Comparison of ENCODE assay signal across 8 cellular contexts in the genomic region with DNA sequence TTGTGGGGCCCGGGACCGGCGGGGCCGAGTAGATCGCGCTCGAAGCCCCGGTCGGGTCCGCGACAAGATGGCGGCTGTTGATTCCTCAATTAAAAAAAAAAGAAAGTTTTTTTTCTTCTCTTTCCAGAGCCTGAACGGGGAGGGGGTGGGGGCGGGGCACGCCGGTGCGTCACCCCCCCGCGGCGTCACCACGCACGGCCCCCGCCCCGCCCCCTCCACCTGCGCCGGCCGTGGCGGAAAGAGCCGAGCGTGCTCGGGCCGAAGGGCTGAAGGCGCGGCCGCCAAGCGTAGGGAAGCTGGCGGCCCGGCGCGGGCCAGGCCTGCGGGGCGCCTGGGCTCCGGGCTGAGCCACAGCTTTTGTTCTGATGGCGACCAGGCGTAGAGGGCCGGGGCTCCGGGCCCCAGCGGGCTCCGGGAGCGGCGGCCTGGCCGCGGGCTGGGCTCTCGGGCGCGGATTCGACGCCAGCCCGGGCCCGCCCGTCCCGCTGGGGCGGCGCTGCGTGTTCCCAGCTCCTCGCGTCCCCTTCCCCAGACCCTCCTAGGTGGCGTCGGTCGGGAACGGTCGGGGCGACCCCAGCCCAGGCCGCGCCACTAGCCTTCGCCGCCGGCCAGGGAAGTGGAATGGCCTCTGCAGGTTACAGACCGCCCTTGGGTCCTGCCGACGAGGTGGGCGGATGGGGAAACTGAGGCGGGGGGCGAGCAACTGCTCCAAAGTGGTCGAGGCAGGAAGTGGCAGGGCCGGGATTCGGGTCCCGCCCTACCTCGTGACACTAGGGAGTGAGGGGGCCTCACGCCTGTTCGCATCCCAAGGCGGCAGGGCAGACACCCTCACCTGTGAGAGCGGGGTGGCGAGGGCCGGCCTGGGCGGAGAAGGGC. TPM values are rescaled to one million over a fixed set of nuclear protein-coding genes. Genes with fewer than 3 reads are reported as not detected.
A peak's percentile ranks its signal among the peaks of the same experiment; 100 is the strongest.
DNase-seq lines count a peak whose midpoint lies in the region; ATAC-seq and TF ChIP-seq lines count a peak whose summit lies in the region.

Gene CREBBP, minus strand, starts transcription at position 91 of the 876 bp plus-strand sequence. CDS start 797 bp downstream, outside the sequence.

- peak within 1 kb of the TSS; percentile 81 for H3K4me3 Mint-ChIP-seq in chondrocyte (ENCODE audit: unreplicated experiment)

- no peaks in the 10 kb centered on the region for H3K27me3 Mint-ChIP-seq in chondrocyte (ENCODE audit: low read depth)

- TF ChIP-seq CTCF in AG09309 (IDR thresholded peaks at IDR 0.05; ENCODE audit: control insufficient read depth, insufficient read depth, low read depth, low read length, missing control alignments) (no peak), chondrocyte (IDR thresholded peaks at IDR 0.05) (peak; percentile 35), kidney epithelial cell (IDR thresholded peaks at IDR 0.05; ENCODE audit: insufficient read depth, low read length, poor library complexity, severe bottlenecking) (no peak)

- H3K36me3 ChIP-seq in kidney epithelial cell (ENCODE audit: control insufficient read depth, insufficient read depth, low read length): no peaks in the 10 kb centered on the region

- H3K27me3 ChIP-seq in kidney epithelial cell (ENCODE audit: control insufficient read depth, insufficient read depth, low read length): no peaks in the 10 kb centered on the region

- no peaks in the 10 kb centered on the region for H3K9me3 Mint-ChIP-seq in chondrocyte (ENCODE audit: low read depth)

- H3K4me3 ChIP-seq in AG09309 (ENCODE audit: control insufficient read depth, low read depth, low read length) (peak within 1 kb of the TSS; percentile 97), kidney epithelial cell (ENCODE audit: low read depth, low read length) (peak within 1 kb of the TSS; percentile 89)

- DNase-seq in AG09309 (ENCODE audit: low read depth) (peak; percentile 34), NCI-H446 treated with DMSO at 0.1 percent for 48 hours (lab: John Stamatoyannopoulos, UW) (peak; percentile 73), chondrocyte (ENCODE audit: low spot score) (no peak), kidney epithelial cell (ENCODE audit: low read depth) (peak; percentile 34)
- DNase-seq in activated CD4-positive, alpha-beta T cell treated with anti-CD3 and anti-CD28 coated beads for 1 hour: peak; percentile 80
- DNase-seq in stimulated activated CD4-positive, alpha-beta T cell treated with anti-CD3 and anti-CD28 coated beads, Interleukin-15, amount 100 ng/mL, for 24 hours: peak; percentile 87

- ATAC-seq in GM19035 (IDR thresholded peaks at IDR 0.05; ENCODE audit: unreplicated experiment): peak; percentile 83
- ATAC-seq in HG03354 (IDR thresholded peaks at IDR 0.05; ENCODE audit: poor library complexity, severe bottlenecking, unreplicated experiment): peak; percentile 83

- H3K4me1 Mint-ChIP-seq in chondrocyte (ENCODE audit: low read depth): peaks cover 45% of the 10 kb centered on the region

- no peaks in the 10 kb centered on the region for H3K36me3 Mint-ChIP-seq in chondrocyte (ENCODE audit: low read depth)

- H3K27ac Mint-ChIP-seq in chondrocyte (ENCODE audit: unreplicated experiment): peak within 1 kb of the TSS; percentile 86

RNA-seq across cellular contexts. Expression of gene CREBBP, which starts in this region (rescaled TPM):
- total RNA-seq in chondrocyte (59.2 to 64.0 TPM (median 60.7 TPM) in 3 replicates), kidney epithelial cell (31.4 and 33.2 TPM in 2 replicates)
